In genomic region chr10:130194991-130195645, GRCh38 we compare ENCODE assay signal across 17 cellular contexts. TPM values are rescaled to one million over a fixed set of nuclear protein-coding genes. Genes with fewer than 3 reads are reported as not detected.
DNase-seq lines count a peak whose midpoint lies in the region; ATAC-seq, FAIRE-seq and TF ChIP-seq lines count a peak whose summit lies in the region.
"Had no signal": no experiment of that assay in that cellular context is flagged by ENCODE, and none has a peak within 500 bp of the region (broad histone marks: within the 10 kb centered on the region; RNA-seq: fewer than 3 reads in every experiment).

No MANE protein-coding gene starts in this region.

- H2BK12ac ChIP-seq in neuronal stem cell (ENCODE audit: low read length) = peak overlapping the region; percentile 30

- H3K4me1 ChIP-seq in IMR-90 (ENCODE audit: control insufficient read depth, insufficient read depth, low read length) (no peaks in the 10 kb centered on the region), neuronal stem cell (ENCODE audit: control insufficient read depth in 2 of 2, insufficient read depth in 1 of 2, low read depth in 1 of 2, low read length in 2 of 2) (peaks cover 0 to 12% of the 10 kb centered on the region in 2 donors), spleen (peaks cover 0 to 12% (median 10%) of the 10 kb centered on the region in 6 donors)

- H3K56ac ChIP-seq in IMR-90 (ENCODE audit: extremely low read depth, insufficient read depth, low read length) = no peak overlapping the region

- no peak overlapping the region for H4K91ac ChIP-seq in IMR-90 (ENCODE audit: insufficient read depth, low read depth, low read length)
- H4K91ac ChIP-seq in neuronal stem cell (ENCODE audit: low read depth, low read length, poor library complexity) = no peak overlapping the region

- H3K79me1 ChIP-seq in IMR-90 (ENCODE audit: low read depth in 1 of 2, low read length in 2 of 2) (no peaks in the 10 kb centered on the region), neuronal stem cell (ENCODE audit: low read depth, low read length) (no peaks in the 10 kb centered on the region)

- no peak overlapping the region for H2AFZ ChIP-seq in IMR-90 (replicated peaks; ENCODE audit: low read length, poor library complexity)
- H2AFZ ChIP-seq in neuronal stem cell (ENCODE audit: low read length) = no peak overlapping the region

- H4K20me1 ChIP-seq in IMR-90 (ENCODE audit: insufficient read depth, low read length) = no peaks in the 10 kb centered on the region

- H2AK5ac ChIP-seq in IMR-90 (ENCODE audit: low read depth, low read length) (no peak overlapping the region), neuronal stem cell (ENCODE audit: low read depth, low read length) (peak overlapping the region; percentile 56)

- intact Hi-C loops in IMR-90 (cut with micrococcal nuclease) (no loop called here), spleen (cut with DNase I; ENCODE audit: low total_unique reads) (loop anchor here (10.0 kb wide), 1 partner anchor 1680 kb away; no protein-coding TSS in a partner anchor)

- no peak for TF ChIP-seq RAD21 in IMR-90 (IDR thresholded peaks at IDR 0.05; ENCODE audit: low read length)

- H3K23ac ChIP-seq in IMR-90 (ENCODE audit: low read depth, low read length) (no peak overlapping the region), neuronal stem cell (ENCODE audit: low read depth, low read length, poor library complexity) (peak overlapping the region; percentile 60)

- H3K14ac ChIP-seq in IMR-90 (replicated peaks; ENCODE audit: low read depth, low read length) = no peak overlapping the region
- peak overlapping the region; percentile 39 for H3K14ac ChIP-seq in neuronal stem cell (ENCODE audit: low read length)

- no peak overlapping the region for H2BK5ac ChIP-seq in IMR-90 (ENCODE audit: low read depth, low read length, poor library complexity, severe bottlenecking)
- H2BK5ac ChIP-seq in neuronal stem cell (ENCODE audit: low read length) = no peak overlapping the region

- CTCF ChIA-PET in IMR-90 (lab: Yijun Ruan, JAX) = no interaction called here

- no peaks in the 10 kb centered on the region for H3K9me3 ChIP-seq in IMR-90 (ENCODE audit: control insufficient read depth, insufficient read depth, low read length)
- no peaks in the 10 kb centered on the region for H3K9me3 ChIP-seq in neuronal stem cell (replicated peaks in 1 of 2; ENCODE audit: control insufficient read depth in 2 of 2, insufficient read depth in 1 of 2, low read depth in 1 of 2, low read length in 2 of 2)
- no peaks in the 10 kb centered on the region for H3K9me3 ChIP-seq in spleen

- dilution Hi-C loops in IMR-90 (cut with HindIII; ENCODE audit: low sequenced_read_pairs, unreplicated experiment) = no loop called here

- H3K4ac ChIP-seq in IMR-90 (ENCODE audit: low read depth, low read length) (no peak overlapping the region), neuronal stem cell (ENCODE audit: low read length) (no peak overlapping the region)

- H3K9ac ChIP-seq in IMR-90 (ENCODE audit: low read depth, low read length) (no peak overlapping the region), neuronal stem cell (ENCODE audit: low read depth, low read length, poor library complexity) (no peak overlapping the region)

- H4K5ac ChIP-seq in IMR-90 (ENCODE audit: low read depth, low read length) = no peak overlapping the region

- DNase-seq in H7 (peak; percentile 52), IMR-90 (no peak), neuronal stem cell (ENCODE audit: low spot score) (no peak), spleen (peak; percentile 73), GM19239 (ENCODE audit: insufficient read length, low spot score) (no peak), dedifferentiated amniotic fluid mesenchymal stem cell (ENCODE audit: extremely low spot score) (no peak)
- DNase-seq: C1 segment of cervical spinal cord, Calu3, COR-L47, DMS53, DMS79 treated with DMSO at 0.1 percent for 48 hours, GF-D8, GOT3, HCEC 1CT had no signal

- H4K8ac ChIP-seq in IMR-90 (ENCODE audit: low read depth in 2 of 2, low read length in 2 of 2) (no peak overlapping the region), neuronal stem cell (ENCODE audit: low read depth, low read length) (no peak overlapping the region)

- H3K36me3 ChIP-seq in H7 (replicated peaks; ENCODE audit: control insufficient read depth, insufficient read depth, low read length) (no peaks in the 10 kb centered on the region), IMR-90 (ENCODE audit: control insufficient read depth, insufficient read depth, low read length) (no peaks in the 10 kb centered on the region), neuronal stem cell (replicated peaks in 1 of 2; ENCODE audit: control insufficient read depth in 2 of 2, insufficient read depth in 2 of 2, low read length in 2 of 2) (peaks cover 0 to 3% of the 10 kb centered on the region in 2 donors), spleen (no peaks in the 10 kb centered on the region)

- no peak overlapping the region for H3K18ac ChIP-seq in IMR-90 (ENCODE audit: low read depth, low read length)
- peak overlapping the region; percentile 72 for H3K18ac ChIP-seq in neuronal stem cell (ENCODE audit: low read length)

- in situ Hi-C loops in IMR-90 (cut with MboI; ENCODE audit: low sequenced_read_pairs) = loop anchor here (25.0 kb wide), 1 partner anchor 1817 kb away; no protein-coding TSS in a partner anchor

- no peak overlapping the region for H2BK20ac ChIP-seq in IMR-90 (ENCODE audit: low read depth, low read length)

- H3K4me3 ChIP-seq in H7 (ENCODE audit: insufficient read depth, low read depth, low read length) = no peak overlapping the region
- H3K4me3 ChIP-seq in IMR-90 (ENCODE audit: insufficient read depth, low read depth, low read length) = no peak overlapping the region
- no peak overlapping the region for H3K4me3 ChIP-seq in neuronal stem cell (ENCODE audit: low read length in 2 of 2)
- no peak overlapping the region for H3K4me3 ChIP-seq in spleen

- H2BK120ac ChIP-seq in IMR-90 (ENCODE audit: low read depth, low read length) (no peak overlapping the region), neuronal stem cell (ENCODE audit: low read depth, low read length) (no peak overlapping the region)

- 83% methylated on average over 8 of the region's 19 CpGs; no CpG with 5 or more reads in 1 of the 2 experiments for WGBS in IMR-90 (ENCODE audit: extremely low coverage in 2 of 2, insufficient read length in 1 of 2), 2 experiments
- no CpG with 5 or more reads among the region's 19 CpGs for WGBS in neuronal stem cell (ENCODE audit: extremely low coverage in 2 of 2, insufficient read length in 2 of 2, insufficient replicate concordance in 1 of 2), 2 donors
- 86 to 93% (median 88%) methylated on average over 14 to 19 of the region's 19 CpGs for WGBS in spleen, 5 donors

- H3K9me1 ChIP-seq in IMR-90 (ENCODE audit: insufficient read depth, low read length) = 0 out of 2 replicates have a peak, but pooled peaks cover 3% of the 10 kb centered on the region

- FAIRE-seq in GM19239 (lab: Jason Lieb, UNC) = no peak
- FAIRE-seq: GM12891, GM18507, H54 had no signal

- POLR2A ChIA-PET in IMR-90 (lab: Charles Lee; ENCODE audit: unreplicated experiment) = interaction anchor here (0.5 kb wide), 1 partner anchor 9 kb away, joined by 3 read pairs; no protein-coding TSS in a partner anchor

- H3K27ac ChIP-seq in IMR-90 (ENCODE audit: insufficient read depth, low read length) = no peak overlapping the region
- no peak overlapping the region for H3K27ac ChIP-seq in neuronal stem cell (replicated peaks; ENCODE audit: low read length)
- H3K27ac ChIP-seq in spleen = no peak overlapping the region

- no TSS peak for BruUV-seq in IMR-90 (replicated peaks; lab: Mats Ljungman, UMichigan)

- TF ChIP-seq CTCF in IMR-90 (conservative IDR thresholded peaks at IDR 0.05; ENCODE audit: low read depth, low read length) (no peak), spleen (IDR thresholded peaks at IDR 0.05 in 8 of 11, conservative IDR thresholded peaks at IDR 0.05 in 3 of 11) (no peak)

- TF ChIP-seq POLR2A in IMR-90 (IDR thresholded peaks at IDR 0.05; ENCODE audit: low read depth, low read length) (no peak), spleen (IDR thresholded peaks at IDR 0.05) (no peak)

- no peak overlapping the region for H2BK15ac ChIP-seq in IMR-90 (ENCODE audit: low read depth, low read length)
- no peak overlapping the region for H2BK15ac ChIP-seq in neuronal stem cell (ENCODE audit: low read length)

- H2AK9ac ChIP-seq in IMR-90 (replicated peaks; ENCODE audit: low read depth, low read length, poor library complexity) = peak overlapping the region; percentile 55

- H3K4me2 ChIP-seq in IMR-90 (ENCODE audit: low read depth, low read length) (no peak overlapping the region), neuronal stem cell (ENCODE audit: insufficient read depth, low read length, poor library complexity, severe bottlenecking) (no peak overlapping the region)

- no peak for ATAC-seq in IMR-90 (ENCODE audit: low read depth)

- H3K27me3 ChIP-seq in H7 (ENCODE audit: control insufficient read depth, insufficient read depth, low read length) = no peaks in the 10 kb centered on the region; the same call in 1 of the 2 replicates
- H3K27me3 ChIP-seq in IMR-90 (ENCODE audit: control insufficient read depth, insufficient read depth, low read length) = no peaks in the 10 kb centered on the region
- H3K27me3 ChIP-seq in neuronal stem cell (ENCODE audit: control insufficient read depth in 3 of 3, insufficient read depth in 3 of 3, low read depth in 1 of 3, low read length in 3 of 3) = no peaks in the 10 kb centered on the region
- H3K27me3 ChIP-seq in spleen (replicated peaks in 1 of 7) = peaks cover 0 to 15% (median 8%) of the 10 kb centered on the region in 7 donors

TF ChIP-seq in IMR-90, 13 proteins besides CTCF, POLR2A, EP300 and RAD21 (continues in another document):
- TF ChIP-seq BHLHE40 (IDR thresholded peaks at IDR 0.05; ENCODE audit: low read depth, low read length) (no peak), MAFK (IDR thresholded peaks at IDR 0.05; ENCODE audit: low read depth, low read length) (no peak), ELK1 (IDR thresholded peaks at IDR 0.05; ENCODE audit: borderline replicate concordance, low read depth, low read length) (no peak), MAZ (IDR thresholded peaks at IDR 0.05; ENCODE audit: borderline replicate concordance, low read depth, low read length) (no peak)

RNA-seq across cellular contexts. Expression of gene GLRX3, which starts 58.9 kb away (rescaled TPM):
- total RNA-seq in H7 (2014; rRNA removed; shearing (Covaris generic)) = 151 and 161 TPM in 2 replicates
- 78.7 and 96.7 TPM in 2 replicates for total RNA-seq in IMR-90 (2012; rRNA removed)
- 81.7 and 83.1 TPM in 2 replicates for polyA plus RNA-seq in IMR-90 (2012; rRNA removed)
- 56.2 and 112 TPM in 2 replicates for polyA plus RNA-seq in IMR-90 (2012; cell fraction: cytosol; rRNA removed)
- polyA plus RNA-seq in IMR-90 (2012; cell fraction: nucleus; rRNA removed; ENCODE audit: low replicate concordance) = 14.8 and 55.3 TPM in 2 replicates
- 124 TPM for polyA plus RNA-seq in neuronal stem cell (2013, experiment 1 of 2)
- polyA plus RNA-seq in neuronal stem cell (2013, experiment 2 of 2) = 125 TPM
- total RNA-seq in spleen = 10 to 100 TPM; 32.2 to 46.3 (median 38.8) TPM
- polyA plus RNA-seq in spleen = 10 to 100 TPM; 41.5 to 63.2 (median 51.7) TPM

Comparison
In these comparisons a context has a peak if more than half of its experiments do, and no peak if none do; other contexts are left out.
1. DNase-seq: peak in H7 (single experiment) and spleen (single experiment); none in IMR-90 (single experiment), neuronal stem cell (single experiment), GM19239 (single experiment) and dedifferentiated amniotic fluid mesenchymal stem cell (single experiment).